Comparison of ENCODE assay signal across 8 cellular contexts in the genomic region with DNA sequence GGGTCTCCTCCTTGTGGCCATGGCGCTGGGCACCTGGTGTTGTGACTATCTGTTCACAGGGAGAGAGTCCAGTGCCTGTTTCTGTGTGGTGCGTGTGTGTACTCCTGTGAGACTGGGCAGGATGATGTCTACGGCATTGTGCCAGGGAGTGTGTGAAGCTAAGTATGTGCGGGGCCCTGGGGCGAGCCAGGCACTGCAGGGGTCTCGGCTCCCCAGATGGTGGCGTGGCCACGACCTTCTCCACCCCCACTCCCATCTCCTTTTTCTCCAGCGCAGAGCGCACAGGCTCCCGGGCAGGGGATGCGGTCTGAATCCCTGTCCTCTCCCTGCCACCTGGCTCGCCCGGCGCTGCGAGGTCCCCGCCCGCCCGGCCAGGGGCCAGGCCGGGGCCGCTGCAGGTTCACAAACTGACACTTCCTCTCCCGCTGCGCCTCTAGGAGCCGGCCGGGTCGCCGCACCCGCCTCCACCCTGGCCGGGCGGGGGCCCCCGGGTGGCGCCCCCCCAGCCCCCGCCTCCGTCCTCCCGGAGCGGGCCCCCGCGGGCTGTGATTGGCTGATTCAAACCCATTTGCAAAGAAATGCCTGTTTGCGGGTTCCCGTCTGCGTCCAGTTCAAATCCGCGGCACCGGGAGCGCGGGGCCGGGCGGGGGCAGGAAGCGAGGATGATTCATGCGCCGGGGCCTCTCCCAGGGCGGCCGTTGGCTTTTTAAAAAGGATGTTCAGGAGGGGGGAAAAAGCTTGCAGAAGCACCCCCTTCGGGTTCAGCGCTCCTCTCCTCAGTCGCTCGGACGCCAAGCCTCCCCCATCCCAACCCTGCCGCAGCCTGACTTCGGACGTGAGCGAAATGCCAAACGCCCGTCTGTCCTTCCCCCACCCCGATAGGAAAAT.
A peak's percentile ranks its signal among the peaks of the same experiment; 100 is the strongest.
DNase-seq lines count a peak whose midpoint lies in the region; ATAC-seq lines count a peak whose summit lies in the region.

No MANE protein-coding gene starts in this region.

- in situ Hi-C loops in ACHN (cut with HindIII; ENCODE audit: low pct_ligation_motif_present, low pct_unique_long_range_greater_than_20kb, low sequenced_read_pairs): no loop called here

- peak; percentile 93 for DNase-seq in ACHN
- peak; percentile 81 for DNase-seq in NCI-H2227 (lab: John Stamatoyannopoulos, UW; ENCODE audit: unreplicated experiment)
- DNase-seq in activated CD4-positive, CD25-positive, alpha-beta regulatory T cell (lab: John Stamatoyannopoulos, UW): peak; percentile 46 to 65 (median 62)
- DNase-seq in cerebellar cortex (ENCODE audit: low spot score): peak; percentile 86
- peak; percentile 50 for DNase-seq in kidney glomerular epithelial cell (lab: John Stamatoyannopoulos, UW)
- peak; percentile 95 for DNase-seq in stimulated activated CD4-positive, alpha-beta T cell treated with anti-CD3 and anti-CD28 coated beads, Interleukin-15, amount 100 ng/mL, for 24 hours

- ATAC-seq in GM18861 (IDR thresholded peaks at IDR 0.05; ENCODE audit: unreplicated experiment) (peak; percentile 44), HG03095 (IDR thresholded peaks at IDR 0.05; ENCODE audit: unreplicated experiment) (peak; percentile 53)

Comparison
In these comparisons a context has a peak if more than half of its experiments do, and no peak if none do; other contexts are left out.
1. Peak in every context shown above with its lines: DNase-seq and ATAC-seq.